In genomic region chr7:120412139-120412538, GRCh38 we compare ENCODE assay signal across 14 cellular contexts.
A peak's percentile ranks its signal among the peaks of the same experiment; 100 is the strongest.
DNase-seq lines count a peak whose midpoint lies in the region; ATAC-seq, FAIRE-seq and TF ChIP-seq lines count a peak whose summit lies in the region.
"Had no signal": no experiment of that assay in that cellular context is flagged by ENCODE, and none has a peak within 500 bp of the region (broad histone marks: within the 10 kb centered on the region; RNA-seq: fewer than 3 reads in every experiment).

No MANE protein-coding gene starts in this region.

- H3K9me3 ChIP-seq in GM23248 (ENCODE audit: low read depth), result no peaks in the 10 kb centered on the region
- H3K9me3 ChIP-seq in esophagus squamous epithelium, result no peaks in the 10 kb centered on the region
- H3K9me3 ChIP-seq: left lung had no signal

- H3K79me2 ChIP-seq in GM23248 (ENCODE audit: insufficient read depth), result no peaks in the 10 kb centered on the region

- H3K9ac ChIP-seq in GM23248, result no peak overlapping the region

- ATAC-seq in GM21360 (IDR thresholded peaks at IDR 0.05; ENCODE audit: unreplicated experiment) (peak; percentile 86), HG02840 (IDR thresholded peaks at IDR 0.05; ENCODE audit: low FRiP score, unreplicated experiment) (peak; percentile 77), HG03439 (IDR thresholded peaks at IDR 0.05; ENCODE audit: unreplicated experiment) (peak; percentile 69)
- ATAC-seq: left lung; natural killer cell treated with Interleukin-12 subunit alpha and Interleukin-12 subunit beta and Interleukin-15 and Interleukin-18, amount 100 ng/mL, for 72 hours had no signal

- no peaks in the 10 kb centered on the region for H3K27me3 ChIP-seq in GM23248 (replicated peaks; ENCODE audit: insufficient read depth)
- no peaks in the 10 kb centered on the region for H3K27me3 ChIP-seq in esophagus squamous epithelium
- H3K27me3 ChIP-seq: left lung had no signal

- no peaks in the 10 kb centered on the region for H3K9me2 ChIP-seq in GM23248 (ENCODE audit: insufficient read depth)

- no peak overlapping the region for H3K27ac ChIP-seq in GM23248
- no peak overlapping the region for H3K27ac ChIP-seq in esophagus squamous epithelium
- H3K27ac ChIP-seq: left lung had no signal

- in situ Hi-C loops in GM23248 (cut with MboI), result no loop called here

- no peak overlapping the region for H2AFZ ChIP-seq in GM23248

- FAIRE-seq in GM18507 (lab: Jason Lieb, UNC), result peak; percentile 78
- FAIRE-seq: endometrium had no signal

- intact Hi-C loops in esophagus squamous epithelium (cut with DNase I), result no loop called here

- H3K4me3 ChIP-seq in GM23248 (no peak overlapping the region), esophagus squamous epithelium (no peak overlapping the region)
- H3K4me3 ChIP-seq: left lung had no signal

- H3K4me1 ChIP-seq in GM23248 (ENCODE audit: insufficient read depth) (no peaks in the 10 kb centered on the region), esophagus squamous epithelium (no peaks in the 10 kb centered on the region)
- H3K4me1 ChIP-seq: left lung had no signal

- DNase-seq in GM18507 (ENCODE audit: extremely low spot score, insufficient read length, low read depth), result no peak
- no peak for DNase-seq in foreskin melanocyte
- DNase-seq in DMS79 (lab: John Stamatoyannopoulos, UW), result no peak
- DNase-seq in GM23248, result no peak
- no peak for DNase-seq in esophagus squamous epithelium (lab: John Stamatoyannopoulos, UW)
- DNase-seq: activated CD4-positive, CD25-positive, alpha-beta regulatory T cell treated with anti-CD3 and anti-CD28 coated beads, Interleukin-2, amount 50 U/mL, for 72 hours; head of caudate nucleus; left lung; NCI-H2081 had no signal

- no peak overlapping the region for H3K4me2 ChIP-seq in GM23248 (ENCODE audit: unreplicated experiment)

- no peak for TF ChIP-seq POLR2A in esophagus squamous epithelium (IDR thresholded peaks at IDR 0.05)

- no peaks in the 10 kb centered on the region for H4K20me1 ChIP-seq in GM23248 (ENCODE audit: insufficient read depth)

- no peaks in the 10 kb centered on the region for H3F3A ChIP-seq in GM23248 (ENCODE audit: insufficient read depth)

- TF ChIP-seq CTCF in esophagus squamous epithelium (IDR thresholded peaks at IDR 0.05), result no peak

- H3K36me3 ChIP-seq in GM23248 (ENCODE audit: low read depth) (no peaks in the 10 kb centered on the region), esophagus squamous epithelium (no peaks in the 10 kb centered on the region)
- H3K36me3 ChIP-seq: left lung had no signal
